ENCODE assay signal across 2 cellular contexts in the genomic region with DNA sequence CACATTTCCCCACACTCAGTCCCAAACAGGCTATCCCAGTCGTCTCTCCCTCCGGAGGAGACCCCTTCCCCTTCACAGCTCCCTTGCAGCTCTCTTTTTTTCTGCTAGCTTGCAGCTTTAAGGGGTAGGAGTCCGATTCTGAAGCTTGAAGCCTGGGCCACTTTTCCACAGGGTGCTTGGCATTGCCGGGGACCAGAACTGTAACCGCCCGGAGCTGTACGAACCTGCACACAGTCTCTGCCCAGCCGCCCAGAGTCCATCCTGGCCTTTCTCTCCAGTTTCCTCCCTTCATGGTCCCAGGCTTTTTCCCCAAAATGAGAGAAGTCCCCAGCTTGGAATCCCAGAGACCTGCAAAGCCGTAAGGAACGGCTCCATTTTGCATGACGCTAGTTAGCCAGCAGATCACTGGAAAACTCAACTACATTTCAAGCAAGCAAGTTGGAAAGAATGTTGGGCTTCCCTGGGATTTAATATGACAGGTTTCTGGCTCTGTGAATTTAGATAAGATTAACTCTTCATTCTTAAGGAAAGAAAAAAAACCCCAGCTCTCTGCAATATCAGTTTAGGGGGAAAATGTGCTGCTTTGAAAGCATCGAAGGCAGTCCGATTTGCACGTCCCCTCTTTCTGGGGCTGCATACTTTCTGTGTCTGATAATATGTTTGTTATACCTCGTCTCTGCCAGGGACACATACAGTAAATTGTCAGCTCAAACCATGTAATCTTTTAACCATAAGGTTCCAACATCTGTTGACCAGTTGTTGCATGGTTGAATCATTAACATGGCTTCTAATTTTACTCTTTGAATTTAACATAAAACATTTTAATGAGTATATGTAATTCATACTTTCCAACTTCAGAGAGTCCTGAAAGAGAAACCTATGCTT.
TF ChIP-seq lines count a peak whose summit lies in the region.

No MANE protein-coding gene starts in this region.

TF ChIP-seq in liver, 16 proteins besides CTCF, POLR2A, EP300 and RAD21 (continued from another document):
- TF ChIP-seq, protein P1, sequence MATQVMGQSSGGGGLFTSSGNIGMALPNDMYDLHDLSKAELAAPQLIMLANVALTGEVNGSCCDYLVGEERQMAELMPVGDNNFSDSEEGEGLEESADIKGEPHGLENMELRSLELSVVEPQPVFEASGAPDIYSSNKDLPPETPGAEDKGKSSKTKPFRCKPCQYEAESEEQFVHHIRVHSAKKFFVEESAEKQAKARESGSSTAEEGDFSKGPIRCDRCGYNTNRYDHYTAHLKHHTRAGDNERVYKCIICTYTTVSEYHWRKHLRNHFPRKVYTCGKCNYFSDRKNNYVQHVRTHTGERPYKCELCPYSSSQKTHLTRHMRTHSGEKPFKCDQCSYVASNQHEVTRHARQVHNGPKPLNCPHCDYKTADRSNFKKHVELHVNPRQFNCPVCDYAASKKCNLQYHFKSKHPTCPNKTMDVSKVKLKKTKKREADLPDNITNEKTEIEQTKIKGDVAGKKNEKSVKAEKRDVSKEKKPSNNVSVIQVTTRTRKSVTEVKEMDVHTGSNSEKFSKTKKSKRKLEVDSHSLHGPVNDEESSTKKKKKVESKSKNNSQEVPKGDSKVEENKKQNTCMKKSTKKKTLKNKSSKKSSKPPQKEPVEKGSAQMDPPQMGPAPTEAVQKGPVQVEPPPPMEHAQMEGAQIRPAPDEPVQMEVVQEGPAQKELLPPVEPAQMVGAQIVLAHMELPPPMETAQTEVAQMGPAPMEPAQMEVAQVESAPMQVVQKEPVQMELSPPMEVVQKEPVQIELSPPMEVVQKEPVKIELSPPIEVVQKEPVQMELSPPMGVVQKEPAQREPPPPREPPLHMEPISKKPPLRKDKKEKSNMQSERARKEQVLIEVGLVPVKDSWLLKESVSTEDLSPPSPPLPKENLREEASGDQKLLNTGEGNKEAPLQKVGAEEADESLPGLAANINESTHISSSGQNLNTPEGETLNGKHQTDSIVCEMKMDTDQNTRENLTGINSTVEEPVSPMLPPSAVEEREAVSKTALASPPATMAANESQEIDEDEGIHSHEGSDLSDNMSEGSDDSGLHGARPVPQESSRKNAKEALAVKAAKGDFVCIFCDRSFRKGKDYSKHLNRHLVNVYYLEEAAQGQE (IDR thresholded peaks at IDR 0.05), result peak; percentile 39

TF ChIP-seq in HepG2, 621 proteins besides CTCF, POLR2A, EP300 and RAD21 (continued from another document):
- no peak for TF ChIP-seq ZNF350 (CRISPR knock-in tag; IDR thresholded peaks at IDR 0.05; ENCODE audit: borderline replicate concordance, low read depth)
- TF ChIP-seq, protein P2, sequence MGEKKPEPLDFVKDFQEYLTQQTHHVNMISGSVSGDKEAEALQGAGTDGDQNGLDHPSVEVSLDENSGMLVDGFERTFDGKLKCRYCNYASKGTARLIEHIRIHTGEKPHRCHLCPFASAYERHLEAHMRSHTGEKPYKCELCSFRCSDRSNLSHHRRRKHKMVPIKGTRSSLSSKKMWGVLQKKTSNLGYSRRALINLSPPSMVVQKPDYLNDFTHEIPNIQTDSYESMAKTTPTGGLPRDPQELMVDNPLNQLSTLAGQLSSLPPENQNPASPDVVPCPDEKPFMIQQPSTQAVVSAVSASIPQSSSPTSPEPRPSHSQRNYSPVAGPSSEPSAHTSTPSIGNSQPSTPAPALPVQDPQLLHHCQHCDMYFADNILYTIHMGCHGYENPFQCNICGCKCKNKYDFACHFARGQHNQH (CRISPR knock-in tag; IDR thresholded peaks at IDR 0.05), result no peak
- TF ChIP-seq, protein P3, sequence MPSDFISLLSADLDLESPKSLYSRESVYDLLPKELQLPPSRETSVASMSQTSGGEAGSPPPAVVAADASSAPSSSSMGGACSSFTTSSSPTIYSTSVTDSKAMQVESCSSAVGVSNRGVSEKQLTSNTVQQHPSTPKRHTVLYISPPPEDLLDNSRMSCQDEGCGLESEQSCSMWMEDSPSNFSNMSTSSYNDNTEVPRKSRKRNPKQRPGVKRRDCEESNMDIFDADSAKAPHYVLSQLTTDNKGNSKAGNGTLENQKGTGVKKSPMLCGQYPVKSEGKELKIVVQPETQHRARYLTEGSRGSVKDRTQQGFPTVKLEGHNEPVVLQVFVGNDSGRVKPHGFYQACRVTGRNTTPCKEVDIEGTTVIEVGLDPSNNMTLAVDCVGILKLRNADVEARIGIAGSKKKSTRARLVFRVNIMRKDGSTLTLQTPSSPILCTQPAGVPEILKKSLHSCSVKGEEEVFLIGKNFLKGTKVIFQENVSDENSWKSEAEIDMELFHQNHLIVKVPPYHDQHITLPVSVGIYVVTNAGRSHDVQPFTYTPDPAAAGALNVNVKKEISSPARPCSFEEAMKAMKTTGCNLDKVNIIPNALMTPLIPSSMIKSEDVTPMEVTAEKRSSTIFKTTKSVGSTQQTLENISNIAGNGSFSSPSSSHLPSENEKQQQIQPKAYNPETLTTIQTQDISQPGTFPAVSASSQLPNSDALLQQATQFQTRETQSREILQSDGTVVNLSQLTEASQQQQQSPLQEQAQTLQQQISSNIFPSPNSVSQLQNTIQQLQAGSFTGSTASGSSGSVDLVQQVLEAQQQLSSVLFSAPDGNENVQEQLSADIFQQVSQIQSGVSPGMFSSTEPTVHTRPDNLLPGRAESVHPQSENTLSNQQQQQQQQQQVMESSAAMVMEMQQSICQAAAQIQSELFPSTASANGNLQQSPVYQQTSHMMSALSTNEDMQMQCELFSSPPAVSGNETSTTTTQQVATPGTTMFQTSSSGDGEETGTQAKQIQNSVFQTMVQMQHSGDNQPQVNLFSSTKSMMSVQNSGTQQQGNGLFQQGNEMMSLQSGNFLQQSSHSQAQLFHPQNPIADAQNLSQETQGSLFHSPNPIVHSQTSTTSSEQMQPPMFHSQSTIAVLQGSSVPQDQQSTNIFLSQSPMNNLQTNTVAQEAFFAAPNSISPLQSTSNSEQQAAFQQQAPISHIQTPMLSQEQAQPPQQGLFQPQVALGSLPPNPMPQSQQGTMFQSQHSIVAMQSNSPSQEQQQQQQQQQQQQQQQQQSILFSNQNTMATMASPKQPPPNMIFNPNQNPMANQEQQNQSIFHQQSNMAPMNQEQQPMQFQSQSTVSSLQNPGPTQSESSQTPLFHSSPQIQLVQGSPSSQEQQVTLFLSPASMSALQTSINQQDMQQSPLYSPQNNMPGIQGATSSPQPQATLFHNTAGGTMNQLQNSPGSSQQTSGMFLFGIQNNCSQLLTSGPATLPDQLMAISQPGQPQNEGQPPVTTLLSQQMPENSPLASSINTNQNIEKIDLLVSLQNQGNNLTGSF (CRISPR knock-in tag; IDR thresholded peaks at IDR 0.05), result no peak
- TF ChIP-seq JUNB (CRISPR knock-in tag; IDR thresholded peaks at IDR 0.05; ENCODE audit: borderline replicate concordance), result no peak
- no peak for TF ChIP-seq CCDC6 (CRISPR knock-in tag; IDR thresholded peaks at IDR 0.05)
- no peak for TF ChIP-seq EEA1 (CRISPR knock-in tag; IDR thresholded peaks at IDR 0.05; ENCODE audit: borderline replicate concordance)
- TF ChIP-seq ZNF256 (CRISPR knock-in tag; conservative IDR thresholded peaks at IDR 0.05), result no peak
- TF ChIP-seq, protein P4, sequence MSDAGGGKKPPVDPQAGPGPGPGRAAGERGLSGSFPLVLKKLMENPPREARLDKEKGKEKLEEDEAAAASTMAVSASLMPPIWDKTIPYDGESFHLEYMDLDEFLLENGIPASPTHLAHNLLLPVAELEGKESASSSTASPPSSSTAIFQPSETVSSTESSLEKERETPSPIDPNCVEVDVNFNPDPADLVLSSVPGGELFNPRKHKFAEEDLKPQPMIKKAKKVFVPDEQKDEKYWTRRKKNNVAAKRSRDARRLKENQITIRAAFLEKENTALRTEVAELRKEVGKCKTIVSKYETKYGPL (CRISPR knock-in tag; IDR thresholded peaks at IDR 0.05), result no peak
